Comparison of ENCODE assay signal across 9 cellular contexts in genomic region chr5:56050566-56051292, GRCh38. TPM values are rescaled to one million over a fixed set of nuclear protein-coding genes. Genes with fewer than 3 reads are reported as not detected.
DNase-seq lines count a peak whose midpoint lies in the region; FAIRE-seq and TF ChIP-seq lines count a peak whose summit lies in the region.
"Had no signal": no experiment of that assay in that cellular context is flagged by ENCODE, and none has a peak within 500 bp of the region (broad histone marks: within the 10 kb centered on the region; RNA-seq: fewer than 3 reads in every experiment).

No MANE protein-coding gene starts in this region.

- H4K20me1 ChIP-seq in Loucy (ENCODE audit: insufficient read depth, low read length, poor library complexity, severe bottlenecking) (no peaks in the 10 kb centered on the region), PC-9 (ENCODE audit: insufficient read depth) (no peaks in the 10 kb centered on the region)

- H3K79me1 ChIP-seq in neuronal stem cell (ENCODE audit: low read depth, low read length): no peaks in the 10 kb centered on the region

- H3K4me2 ChIP-seq in Loucy (ENCODE audit: low read depth, low read length, poor library complexity, severe bottlenecking): peak overlapping the region; percentile 86
- no peak overlapping the region for H3K4me2 ChIP-seq in neuronal stem cell (ENCODE audit: insufficient read depth, low read length, poor library complexity, severe bottlenecking)
- H3K4me2 ChIP-seq in PC-9: no peak overlapping the region

- H3K27ac ChIP-seq in neuronal stem cell (replicated peaks; ENCODE audit: low read length) (no peak overlapping the region), PC-9 (no peak overlapping the region)

- DNase-seq in GM12865 (ENCODE audit: low read depth) (peak; percentile 36), dermis blood vessel endothelial cell (peak; percentile 85), neuronal stem cell (ENCODE audit: low spot score) (no peak), GF-D8 (lab: John Stamatoyannopoulos, UW) (no peak), HTR-8/SVneo (ENCODE audit: insufficient read length, low spot score) (no peak), NCI-H526 (lab: John Stamatoyannopoulos, UW) (no peak), PC-9 (no peak)
- DNase-seq: HCEC 1CT had no signal

- H3K36me3 ChIP-seq in Loucy (ENCODE audit: insufficient read depth, low read length) (no peaks in the 10 kb centered on the region), neuronal stem cell (replicated peaks in 1 of 2; ENCODE audit: control insufficient read depth in 2 of 2, insufficient read depth in 2 of 2, low read length in 2 of 2) (no peaks in the 10 kb centered on the region), PC-9 (ENCODE audit: low read depth) (no peaks in the 10 kb centered on the region)

- POLR2A ChIA-PET in PC-9 (lab: Charles Lee; ENCODE audit: unreplicated experiment): interaction anchor here (0.6 to 0.7 kb wide), 2 partner anchors 8 to 57 kb away, joined by 5 to 10 read pairs; no protein-coding TSS in a partner anchor

- peak overlapping the region; percentile 82 for H2AFZ ChIP-seq in Loucy (ENCODE audit: low read length)
- peak overlapping the region; percentile 48 for H2AFZ ChIP-seq in neuronal stem cell (ENCODE audit: low read length)
- H2AFZ ChIP-seq in PC-9: no peak overlapping the region

- H3K9me3 ChIP-seq in Loucy (ENCODE audit: insufficient read depth, low read depth, low read length): peaks cover 12% of the 10 kb centered on the region; the same call in 1 of the 2 replicates
- H3K9me3 ChIP-seq in neuronal stem cell (replicated peaks in 1 of 2; ENCODE audit: control insufficient read depth in 2 of 2, insufficient read depth in 1 of 2, low read depth in 1 of 2, low read length in 2 of 2): peaks cover 6 to 11% of the 10 kb centered on the region in 2 donors
- no peaks in the 10 kb centered on the region; the same call in 1 of the 2 replicates for H3K9me3 ChIP-seq in PC-9 (ENCODE audit: insufficient read depth, low read depth)

- no peak overlapping the region for H2AK5ac ChIP-seq in neuronal stem cell (ENCODE audit: low read depth, low read length)

- no peak overlapping the region for H2BK12ac ChIP-seq in neuronal stem cell (ENCODE audit: low read length)

- BruUV-seq in PC-9 (replicated peaks; lab: Mats Ljungman, UMichigan): no TSS peak

- intact Hi-C loops in PC-9 (cut with micrococcal nuclease; ENCODE audit: unreplicated experiment): no loop called here

- H2BK15ac ChIP-seq in neuronal stem cell (ENCODE audit: low read length): no peak overlapping the region

- peaks cover 19% of the 10 kb centered on the region for H3K4me1 ChIP-seq in Loucy (ENCODE audit: insufficient read depth, low read length, poor library complexity, severe bottlenecking)
- H3K4me1 ChIP-seq in neuronal stem cell (ENCODE audit: control insufficient read depth in 2 of 2, insufficient read depth in 1 of 2, low read depth in 1 of 2, low read length in 2 of 2): no peaks in the 10 kb centered on the region
- 0 out of 2 replicates have a peak, but pooled peaks cover 3% of the 10 kb centered on the region for H3K4me1 ChIP-seq in PC-9 (replicated peaks; ENCODE audit: insufficient read depth)

- no peak overlapping the region for H3K4ac ChIP-seq in neuronal stem cell (ENCODE audit: low read length)

- H2BK120ac ChIP-seq in neuronal stem cell (ENCODE audit: low read depth, low read length): no peak overlapping the region

- H3K9me2 ChIP-seq in Loucy (replicated peaks; ENCODE audit: low read depth, low read length) (no peaks in the 10 kb centered on the region), PC-9 (ENCODE audit: insufficient read depth) (no peaks in the 10 kb centered on the region)

- TF ChIP-seq CTCF in GM12865 (IDR thresholded peaks at IDR 0.05; ENCODE audit: insufficient read depth, low read depth, low read length, missing control alignments): no peak
- no peak for TF ChIP-seq CTCF in Loucy (conservative IDR thresholded peaks at IDR 0.05; ENCODE audit: low read length)
- no peak for TF ChIP-seq CTCF in PC-9 (conservative IDR thresholded peaks at IDR 0.05)

- FAIRE-seq in HTR-8/SVneo (lab: Jason Lieb, UNC): no peak

- peaks cover 10% of the 10 kb centered on the region for H3F3A ChIP-seq in Loucy (ENCODE audit: low read depth)
- 0 out of 2 replicates have a peak, but pooled peaks cover 10% of the 10 kb centered on the region for H3F3A ChIP-seq in PC-9 (ENCODE audit: insufficient read depth, low read depth)

- H3K27me3 ChIP-seq in Loucy (ENCODE audit: insufficient read depth, low read length, poor library complexity, severe bottlenecking) (peaks cover 15% of the 10 kb centered on the region), neuronal stem cell (ENCODE audit: control insufficient read depth in 3 of 3, insufficient read depth in 3 of 3, low read depth in 1 of 3, low read length in 3 of 3) (no peaks in the 10 kb centered on the region), PC-9 (ENCODE audit: insufficient read depth, low read depth) (no peaks in the 10 kb centered on the region)

- no peak overlapping the region for H4K91ac ChIP-seq in neuronal stem cell (ENCODE audit: low read depth, low read length, poor library complexity)

- no peak overlapping the region for H3K14ac ChIP-seq in neuronal stem cell (ENCODE audit: low read length)

- H3K23ac ChIP-seq in neuronal stem cell (ENCODE audit: low read depth, low read length, poor library complexity): no peak overlapping the region

- WGBS in neuronal stem cell (ENCODE audit: extremely low coverage in 2 of 2, insufficient read length in 2 of 2, insufficient replicate concordance in 1 of 2), 2 donors: no CpG with 5 or more reads among the region's 1 CpG

- no peaks in the 10 kb centered on the region for H3K79me2 ChIP-seq in Loucy (ENCODE audit: insufficient read depth, low read length)
- no peaks in the 10 kb centered on the region for H3K79me2 ChIP-seq in PC-9 (ENCODE audit: low read depth)

- H3K9ac ChIP-seq in Loucy (ENCODE audit: low read depth, low read length, poor library complexity, severe bottlenecking): peak overlapping the region; percentile 67
- H3K9ac ChIP-seq in neuronal stem cell (ENCODE audit: low read depth, low read length, poor library complexity): no peak overlapping the region

- H3K4me3 ChIP-seq in GM12865 (ENCODE audit: low read depth, low read length) (no peak overlapping the region), Loucy (ENCODE audit: low read length, poor library complexity, severe bottlenecking) (peak overlapping the region; percentile 68), neuronal stem cell (ENCODE audit: low read length in 2 of 2) (no peak overlapping the region), PC-9 (no peak overlapping the region)

- no peak overlapping the region for H3K18ac ChIP-seq in neuronal stem cell (ENCODE audit: low read length)

- no peak overlapping the region for H4K8ac ChIP-seq in neuronal stem cell (ENCODE audit: low read depth, low read length)

- H2BK5ac ChIP-seq in neuronal stem cell (ENCODE audit: low read length): no peak overlapping the region

- CTCF ChIA-PET in PC-9 (lab: Charles Lee): no interaction called here

RNA-seq across cellular contexts. Expression of gene IL6ST, which starts 56.0 kb away (rescaled TPM):
- total RNA-seq in dermis blood vessel endothelial cell (749 and 1,244 TPM in 2 replicates), PC-9 (2021) (52.2 and 60.2 TPM in 2 replicates)
- 19.2 TPM for polyA plus RNA-seq in neuronal stem cell (2013, experiment 1 of 2)
- polyA plus RNA-seq in neuronal stem cell (2013, experiment 2 of 2): 19.6 TPM

Comparison
In these comparisons a context has a peak if more than half of its experiments do, and no peak if none do; other contexts are left out.
1. DNase-seq: peak in GM12865 (single experiment) and dermis blood vessel endothelial cell (single experiment); none in neuronal stem cell (single experiment), GF-D8 (single experiment), HTR-8/SVneo (single experiment), NCI-H526 (0 of 2) and PC-9 (0 of 2).
2. RNA of gene IL6ST, which starts 56.0 kb away (total RNA-seq): 749 to 1,244 TPM in dermis blood vessel endothelial cell; 52.2 to 60.2 TPM in PC-9; every median in the first group is over 10 times any median in the second.